Comparison of ENCODE assay signal across 1 cellular context in genomic region chr1:111599781-111600180, GRCh38.
TF ChIP-seq lines count a peak whose summit lies in the region.

No MANE protein-coding gene starts in this region.

TF ChIP-seq in GM12878, 131 proteins besides CTCF, POLR2A, EP300 and RAD21 (continued from another document and continues in another):
- TF ChIP-seq SREBF2 (IDR thresholded peaks at IDR 0.05; ENCODE audit: low read length) (no peak), BMI1 (IDR thresholded peaks at IDR 0.05; ENCODE audit: borderline replicate concordance) (no peak), RFX5 (IDR thresholded peaks at IDR 0.05; ENCODE audit: low read depth, low read length) (no peak), CHD4 (IDR thresholded peaks at IDR 0.05) (no peak), POU2F2 (IDR thresholded peaks at IDR 0.05; ENCODE audit: borderline replicate concordance, low read depth, low read length) (no peak), HSF1 (IDR thresholded peaks at IDR 0.05; ENCODE audit: low read depth, low read length) (no peak), SMARCA5 (IDR thresholded peaks at IDR 0.05) (no peak), CREB1 (IDR thresholded peaks at IDR 0.05; ENCODE audit: low read depth) (0 out of 2 replicates have a peak, but pooled peaks have one; percentile 9), SP1 (IDR thresholded peaks at IDR 0.05; ENCODE audit: low read depth, low read length) (peak; percentile 42), SUPT20H (IDR thresholded peaks at IDR 0.05; ENCODE audit: borderline replicate concordance, control insufficient read depth, low read depth, low read length) (no peak), NKRF (conservative IDR thresholded peaks at IDR 0.05) (no peak), BHLHE40 (IDR thresholded peaks at IDR 0.05; ENCODE audit: borderline replicate concordance in 1 of 2, low read depth in 2 of 2, low read length in 1 of 2) (peak; percentile 52 to 54; a peak in 2 of 4 replicates), PRDM15 (CRISPR knock-in tag; IDR thresholded peaks at IDR 0.05) (no peak), MXI1 (IDR thresholded peaks at IDR 0.05; ENCODE audit: low read depth, low read length) (no peak), POLR2AphosphoS5 (IDR thresholded peaks at IDR 0.05; ENCODE audit: low read length) (no peak; the same call in 1 of the 2 replicates), NFYA (IDR thresholded peaks at IDR 0.05; ENCODE audit: borderline replicate concordance, low read depth, low read length) (no peak), ZNF274 (IDR thresholded peaks at IDR 0.05; ENCODE audit: insufficient read depth, insufficient read length) (no peak), CBX5 (IDR thresholded peaks at IDR 0.05; ENCODE audit: low read depth) (peak; percentile 60; the same call in 1 of the 2 replicates), MLLT1 (IDR thresholded peaks at IDR 0.05) (no peak; the same call in 1 of the 2 replicates), E2F8 (IDR thresholded peaks at IDR 0.05; ENCODE audit: low read depth, partially characterized antibody) (no peak), ESRRA (IDR thresholded peaks at IDR 0.05; ENCODE audit: low read length) (no peak), FOS (IDR thresholded peaks at IDR 0.05; ENCODE audit: borderline replicate concordance, extremely low read depth, insufficient read length) (no peak), TARDBP (IDR thresholded peaks at IDR 0.05; ENCODE audit: borderline replicate concordance) (no peak), MYC (IDR thresholded peaks at IDR 0.05; ENCODE audit: insufficient read depth, insufficient read length, insufficient replicate concordance, low read length, severe bottlenecking) (no peak), ZNF687 (IDR thresholded peaks at IDR 0.05) (peak; percentile 50), ZBED1 (IDR thresholded peaks at IDR 0.05; ENCODE audit: borderline replicate concordance) (no peak), PKNOX1 (IDR thresholded peaks at IDR 0.05) (no peak), SIN3A (IDR thresholded peaks at IDR 0.05; ENCODE audit: low read depth, low read length) (no peak), SKIL (IDR thresholded peaks at IDR 0.05; ENCODE audit: low read depth, poor library complexity, severe bottlenecking) (no peak), TAF1 (IDR thresholded peaks at IDR 0.05; ENCODE audit: borderline replicate concordance, low read depth, low read length) (no peak), ZNF622 (IDR thresholded peaks at IDR 0.05) (no peak), JUNB (IDR thresholded peaks at IDR 0.05) (peak; percentile 63), HDAC2 (IDR thresholded peaks at IDR 0.05) (no peak), DPF2 (IDR thresholded peaks at IDR 0.05) (no peak), RAD51 (IDR thresholded peaks at IDR 0.05) (peak; percentile 59), YY1 (IDR thresholded peaks at IDR 0.05; ENCODE audit: low read depth, low read length) (no peak), NFIC (IDR thresholded peaks at IDR 0.05; ENCODE audit: low read depth, low read length) (peak; percentile 53; the same call in 1 of the 2 replicates), EED (IDR thresholded peaks at IDR 0.05; ENCODE audit: low read depth) (no peak; the same call in 1 of the 2 replicates), EGR1 (IDR thresholded peaks at IDR 0.05; ENCODE audit: borderline replicate concordance in 1 of 2, low read depth in 2 of 2, low read length in 2 of 2) (peak in 1 of 2 experiments; percentile 57; a peak in 1 of 3 replicates), PAX8 (IDR thresholded peaks at IDR 0.05) (no peak), NBN (IDR thresholded peaks at IDR 0.05) (0 out of 2 replicates have a peak, but pooled peaks have one; percentile 20), ETV6 (conservative IDR thresholded peaks at IDR 0.05 in 1 of 2, IDR thresholded peaks at IDR 0.05 in 1 of 2; ENCODE audit: borderline replicate concordance in 1 of 2, low read depth in 1 of 2) (peak in 1 of 2 experiments; percentile 9; a peak in 1 of 4 replicates), MEF2B (IDR thresholded peaks at IDR 0.05; ENCODE audit: partially characterized antibody, poor library complexity, severe bottlenecking) (peak; percentile 52), MTA2 (IDR thresholded peaks at IDR 0.05; ENCODE audit: low read depth) (peak; percentile 10; the same call in 1 of the 2 replicates), IKZF1 (conservative IDR thresholded peaks at IDR 0.05) (peak; percentile 33; the same call in 1 of the 2 replicates), ATF7 (IDR thresholded peaks at IDR 0.05; ENCODE audit: low read depth) (peak; percentile 34; the same call in 1 of the 2 replicates), FOXM1 (IDR thresholded peaks at IDR 0.05; ENCODE audit: low read depth, low read length) (0 out of 2 replicates have a peak, but pooled peaks have one; percentile 24)
